In the genomic region with DNA sequence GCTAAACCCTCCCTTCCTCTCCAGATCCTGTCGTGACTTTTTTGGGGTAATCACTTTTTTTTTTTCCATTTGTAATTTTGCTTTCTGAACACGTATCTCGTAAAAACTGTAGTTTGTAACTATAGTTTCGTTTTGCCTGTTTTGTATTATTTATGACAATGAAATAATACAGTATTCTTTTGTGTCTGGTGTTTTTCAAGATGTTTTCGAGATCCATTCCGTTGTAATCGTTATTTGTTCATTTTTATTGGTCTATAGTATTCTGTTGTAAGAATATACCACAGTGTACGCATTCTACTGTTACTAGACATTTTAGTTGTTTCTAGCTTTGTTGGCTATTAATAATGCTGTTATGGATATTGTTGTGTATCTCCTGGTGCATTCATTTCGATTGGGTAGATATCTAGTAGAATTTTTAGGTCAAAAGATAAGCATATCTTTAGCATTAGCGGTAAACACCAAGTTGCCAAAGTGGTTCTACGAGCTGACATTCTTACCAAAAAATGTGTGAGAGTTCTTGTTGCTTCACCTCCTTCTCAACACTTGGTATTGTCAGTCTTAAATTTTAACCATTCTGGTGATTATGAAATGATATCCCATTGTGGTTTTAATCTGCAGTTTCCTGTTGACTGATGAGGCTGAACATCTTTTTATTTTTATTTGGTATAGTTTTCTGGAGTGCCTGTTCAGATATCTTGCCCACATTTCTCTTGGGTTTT, we compare ENCODE assay signal across 8 cellular contexts.
DNase-seq lines count a peak whose midpoint lies in the region; ATAC-seq, FAIRE-seq and TF ChIP-seq lines count a peak whose summit lies in the region.

No MANE protein-coding gene starts in this region.

- H3K4me3 ChIP-seq in MG63 (peak overlapping the region; percentile 60), ectodermal cell (ENCODE audit: insufficient read depth, low read depth, low read length) (peak overlapping the region; percentile 88), neuron (ENCODE audit: low read length) (peak overlapping the region; percentile 80)

- CTCF ChIA-PET in CD4-positive, alpha-beta T cell (lab: Charles Lee): no interaction called here

- H3K4me1 ChIP-seq in ectodermal cell (ENCODE audit: control insufficient read depth, insufficient read depth, low read length) (no peaks in the 10 kb centered on the region), neuron (ENCODE audit: insufficient read depth, low read length) (peaks cover 4% of the 10 kb centered on the region)

- no peak for TF ChIP-seq CTCF in CD4-positive, alpha-beta T cell (IDR thresholded peaks at IDR 0.05)

- no peak for TF ChIP-seq POLR2A in GM12891 (IDR thresholded peaks at IDR 0.05; ENCODE audit: low read depth, low read length)

- no peak for ATAC-seq in CD4-positive, alpha-beta T cell (ENCODE audit: poor library complexity)

- peaks cover 26% of the 10 kb centered on the region for H3K4me1 Mint-ChIP-seq in CD4-positive, alpha-beta T cell (ENCODE audit: low read depth)

- H3K9me3 Mint-ChIP-seq in CD4-positive, alpha-beta T cell: no peaks in the 10 kb centered on the region

- H3K36me3 ChIP-seq in MG63 (no peaks in the 10 kb centered on the region), ectodermal cell (ENCODE audit: control insufficient read depth, insufficient read depth, low read length) (peaks cover 4% of the 10 kb centered on the region), neuron (ENCODE audit: insufficient read depth, low read length) (peaks cover 3% of the 10 kb centered on the region)

- H3K4me3 Mint-ChIP-seq in CD4-positive, alpha-beta T cell: peak overlapping the region; percentile 98

- 68 to 85% methylated on average over 8 to 11 of the region's 11 CpGs for WGBS in ectodermal cell, 2 experiments

- peaks cover 16% of the 10 kb centered on the region for H3K27me3 Mint-ChIP-seq in CD4-positive, alpha-beta T cell

- H3K36me3 Mint-ChIP-seq in CD4-positive, alpha-beta T cell (ENCODE audit: low read depth): peaks cover 8% of the 10 kb centered on the region

- no peak for DNase-seq in CD4-positive, alpha-beta T cell
- DNase-seq in MG63 (no peak), HT-29 (ENCODE audit: low spot score) (no peak), GM12891 (ENCODE audit: insufficient read length, low spot score) (no peak), NCI-H446 (lab: John Stamatoyannopoulos, UW) (no peak), caudate nucleus (lab: John Stamatoyannopoulos, UW) (no peak)

- no peak for FAIRE-seq in GM12891 (lab: Jason Lieb, UNC)

- H3K27me3 ChIP-seq in CD4-positive, alpha-beta T cell (ENCODE audit: control insufficient read depth, insufficient read depth, low read length): no peaks in the 10 kb centered on the region
- H3K27me3 ChIP-seq in MG63 (no peaks in the 10 kb centered on the region), ectodermal cell (ENCODE audit: control insufficient read depth, insufficient read depth, low read length, poor library complexity, severe bottlenecking) (peaks cover 20% of the 10 kb centered on the region), neuron (ENCODE audit: insufficient read depth, low read length) (no peaks in the 10 kb centered on the region)

- no peak overlapping the region for H3K27ac ChIP-seq in CD4-positive, alpha-beta T cell (ENCODE audit: low read depth, low read length)
- H3K27ac ChIP-seq in ectodermal cell (ENCODE audit: insufficient read depth, low read depth, low read length, poor library complexity, severe bottlenecking) (no peak overlapping the region), caudate nucleus (ENCODE audit: low read depth, low read length) (no peak overlapping the region)

- H3K27ac Mint-ChIP-seq in CD4-positive, alpha-beta T cell: peak overlapping the region; percentile 85

- POLR2A ChIA-PET in CD4-positive, alpha-beta T cell (lab: Charles Lee): interaction anchor here (0.7 to 1.9 kb wide), 4 partner anchors 41 to 497 kb away, joined by 3 to 7 read pairs (median 4); partner anchors contain the start of genes CCNK and SETD3

- peak overlapping the region; percentile 24 for H2AFZ ChIP-seq in neuron (ENCODE audit: low read depth, low read length)

- no peaks in the 10 kb centered on the region for H3K9me3 ChIP-seq in CD4-positive, alpha-beta T cell (ENCODE audit: control insufficient read depth, low read length)
- H3K9me3 ChIP-seq in MG63: peaks cover 11% of the 10 kb centered on the region
- no peaks in the 10 kb centered on the region for H3K9me3 ChIP-seq in ectodermal cell (ENCODE audit: control insufficient read depth, low read length)
- H3K9me3 ChIP-seq in neuron (ENCODE audit: low read length): peaks cover 13% of the 10 kb centered on the region

- intact Hi-C loops in CD4-positive, alpha-beta T cell (cut with DNase I, micrococcal nuclease): loop anchor here in 1 of 2 experiments (5.0 kb wide), 4 partner anchors 269 to 366 kb away; partner anchors contain the start of gene CYP46A1

TF ChIP-seq in GM12891, 5 proteins besides CTCF, POLR2A, EP300 and RAD21:
- TF ChIP-seq SPI1 (IDR thresholded peaks at IDR 0.05; ENCODE audit: low read depth, low read length) (no peak), POLR2AphosphoS5 (IDR thresholded peaks at IDR 0.05; ENCODE audit: low read depth, low read length) (no peak)
TF ChIP-seq in GM12891: peak in this region for 0.
